34 cellular contexts compared by ENCODE assay signal in the genomic region with DNA sequence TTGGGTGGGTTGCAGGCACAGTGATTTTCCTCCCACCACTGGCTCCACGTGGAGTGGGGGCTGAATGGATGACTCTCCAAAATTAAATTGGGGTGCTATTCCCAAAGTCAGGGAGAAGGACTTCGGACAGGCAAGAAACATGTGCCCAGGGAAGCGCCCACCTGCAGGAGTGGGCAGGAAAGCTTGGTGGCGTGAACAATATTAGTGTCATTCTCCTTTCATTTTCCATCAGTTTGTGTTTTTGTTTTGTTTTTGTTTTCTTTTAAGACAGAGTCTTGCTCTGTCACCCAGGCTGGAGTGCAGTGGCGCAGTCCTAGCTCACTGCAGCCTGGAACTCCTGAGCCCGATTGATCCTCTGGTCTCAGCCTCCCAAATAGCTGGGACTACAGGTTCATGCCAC.
"Had no signal": no experiment of that assay in that cellular context is flagged by ENCODE, and none has a peak within 500 bp of the region (broad histone marks: within the 10 kb centered on the region; RNA-seq: fewer than 3 reads in every experiment).

No MANE protein-coding gene starts in this region.

- ATAC-seq: activated naive CD4-positive, alpha-beta T cell treated with anti-CD3 and anti-CD28 coated beads, Interleukin-2, amount 50 U/mL, for 72 hours; activated T-cell treated with anti-CD3 and anti-CD28 coated beads, Interleukin-2, amount 50 U/mL, for 4 hours; PC-3; SK-N-SH treated with all-trans-retinoic acid at 6 μM for 48 hours; T-cell; T-helper 17 cell had no signal

- H3K36me3 ChIP-seq: brain microvascular endothelial cell, Peyer's patch had no signal

- H3K27me3 Mint-ChIP-seq: activated CD4-positive, alpha-beta T cell treated with anti-CD3 and anti-CD28 coated beads, Interleukin-2, amount 10 ng/mL, durations not matched to agents 24 days and 14 days had no signal

- H3K4me3 Mint-ChIP-seq: activated CD4-positive, alpha-beta T cell treated with anti-CD3 and anti-CD28 coated beads, Interleukin-2, amount 10 ng/mL, durations not matched to agents 24 days and 14 days; activated naive CD4-positive, alpha-beta T cell treated with anti-CD3 and anti-CD28 coated beads for 36 hours; activated T-cell treated with anti-CD3 and anti-CD28 coated beads, Interleukin-2, amount 50 U/mL, for 4 hours; activated T-helper 1 cell treated with anti-CD3 and anti-CD28 coated beads, Interleukin-12 subunit alpha, Interleukin-12 subunit beta, Interleukin-2, Interleukin-4 antibody, amounts not matched to agents 30 ng/mL and 10 ng/mL and 1 ng/mL, durations not matched to agents 14 hours and 24 hours and 36 hours; T-cell; T-helper 17 cell had no signal

- H3K9me3 Mint-ChIP-seq: activated CD4-positive, alpha-beta T cell treated with anti-CD3 and anti-CD28 coated beads, Interleukin-2, amount 10 ng/mL, durations not matched to agents 24 days and 14 days; activated naive CD4-positive, alpha-beta T cell treated with anti-CD3 and anti-CD28 coated beads for 36 hours; activated naive CD4-positive, alpha-beta T cell treated with anti-CD3 and anti-CD28 coated beads, Interleukin-2, amount 50 U/mL, for 72 hours; activated T-cell treated with anti-CD3 and anti-CD28 coated beads, Interleukin-2, amount 50 U/mL, for 4 hours; activated T-helper 1 cell treated with anti-CD3 and anti-CD28 coated beads, Interleukin-12 subunit alpha, Interleukin-12 subunit beta, Interleukin-2, Interleukin-4 antibody, amounts not matched to agents 30 ng/mL and 10 ng/mL and 1 ng/mL, durations not matched to agents 14 hours and 24 hours and 36 hours; T-cell had no signal

- H3K4me2 ChIP-seq: KMS-11 had no signal

- H3K4me3 ChIP-seq: Peyer's patch had no signal

- H3K27me3 ChIP-seq: brain microvascular endothelial cell, Peyer's patch had no signal

- H3K36me3 Mint-ChIP-seq: activated naive CD4-positive, alpha-beta T cell treated with anti-CD3 and anti-CD28 coated beads, Interleukin-2, amount 50 U/mL, for 72 hours; T-cell had no signal

- H3K27ac ChIP-seq: brain microvascular endothelial cell, KMS-11, Peyer's patch, VCaP had no signal

- DNase-seq: activated CD4-positive, alpha-beta T cell treated with anti-CD3 and anti-CD28 coated beads for 1 hour; activated CD4-positive, alpha-beta T cell treated with anti-CD3 and anti-CD28 coated beads, Interleukin-2, amount 10 ng/mL, durations not matched to agents 24 days and 14 days; activated CD4-positive, alpha-beta T cell treated with anti-CD3 and anti-CD28 coated beads, Interleukin-2, amount 50 U/mL, for 4 hours; activated CD4-positive, CD25-positive, alpha-beta regulatory T cell; activated gamma-delta T cell treated with Interleukin-2 at 50 U/mL for 16 hours; activated naive CD4-positive, alpha-beta T cell treated with anti-CD3 and anti-CD28 coated beads for 36 hours; activated T-cell treated with anti-CD3 and anti-CD28 coated beads for 4 hours; activated T-cell treated with anti-CD3 and anti-CD28 coated beads, Interleukin-2, amount 50 U/mL, for 4 hours; amniotic stem cell; aorta; brain microvascular endothelial cell; central memory CD4-positive, alpha-beta T cell; NCI-H1092 treated with DMSO at 0.1 percent for 48 hours; NCI-H1417; NCI-H146; NCI-H187; NCI-H2029 treated with DMSO at 0.1 percent for 48 hours; NCI-H2107; NCI-H2171; NCI-H510A; NCI-H526; NCI-H748 treated with DMSO at 0.1 percent for 48 hours; NK-92 treated with Interleukin-12 subunit alpha and Interleukin-12 subunit beta, amount 100 ng/mL, for 24 hours; PC-3; RPMI8226; SIG-M5; T-cell; T-helper 17 cell had no signal

- H3K9me3 ChIP-seq: Peyer's patch had no signal

- H3K27ac Mint-ChIP-seq: activated CD4-positive, alpha-beta T cell treated with anti-CD3 and anti-CD28 coated beads, Interleukin-2, amount 10 ng/mL, durations not matched to agents 24 days and 14 days; activated naive CD4-positive, alpha-beta T cell treated with anti-CD3 and anti-CD28 coated beads for 36 hours; activated naive CD4-positive, alpha-beta T cell treated with anti-CD3 and anti-CD28 coated beads, Interleukin-2, amount 50 U/mL, for 72 hours; activated T-helper 1 cell treated with anti-CD3 and anti-CD28 coated beads, Interleukin-12 subunit alpha, Interleukin-12 subunit beta, Interleukin-2, Interleukin-4 antibody, amounts not matched to agents 30 ng/mL and 10 ng/mL and 1 ng/mL, durations not matched to agents 14 hours and 24 hours and 36 hours; T-cell; T-helper 17 cell had no signal

- H3K9ac ChIP-seq: KMS-11 had no signal
